Comparison of ENCODE assay signal across 14 cellular contexts in the genomic region with DNA sequence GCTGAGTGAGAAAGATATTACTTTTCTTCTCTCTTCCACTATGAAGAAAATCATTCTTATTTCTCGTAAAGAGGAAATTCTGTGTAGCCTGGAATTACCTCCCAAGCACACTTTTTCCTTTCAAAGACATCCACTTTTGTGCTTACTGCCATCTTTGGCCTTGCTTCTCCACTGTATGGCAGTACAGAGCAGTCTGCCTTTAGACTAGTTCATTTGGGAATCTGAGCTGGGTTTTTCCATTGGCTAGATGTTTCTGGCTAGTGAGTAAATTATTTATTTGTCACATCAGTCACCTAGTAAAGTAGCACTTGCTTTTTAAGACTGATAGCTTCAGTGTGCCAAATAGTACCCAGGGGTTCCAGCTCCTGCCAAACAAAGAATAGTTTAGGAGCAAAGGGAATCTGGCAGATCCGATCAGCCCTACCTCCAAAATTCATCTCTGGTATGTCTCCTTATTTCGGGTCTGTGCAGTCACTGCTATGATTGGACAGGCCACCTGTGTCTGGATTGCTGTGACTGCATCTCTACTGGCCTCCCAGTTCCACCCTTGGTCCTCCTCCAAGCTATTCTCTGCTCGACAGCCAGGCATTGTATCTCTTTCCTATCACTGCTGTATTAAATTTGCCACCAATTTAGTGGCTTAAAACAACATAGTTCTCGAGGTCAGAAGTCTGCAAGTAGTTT.
DNase-seq lines count a peak whose midpoint lies in the region; ATAC-seq and TF ChIP-seq lines count a peak whose summit lies in the region.
"Had no signal": no experiment of that assay in that cellular context is flagged by ENCODE, and none has a peak within 500 bp of the region (broad histone marks: within the 10 kb centered on the region; RNA-seq: fewer than 3 reads in every experiment).

No MANE protein-coding gene starts in this region.

- H3K9me3 ChIP-seq in gastrocnemius medialis = no peaks in the 10 kb centered on the region
- H3K9me3 ChIP-seq in upper lobe of left lung = no peaks in the 10 kb centered on the region

- in situ Hi-C loops in SK-MEL-5 (cut with HindIII; ENCODE audit: low pct_unique_long_range_greater_than_20kb, low sequenced_read_pairs) = no loop called here
- in situ Hi-C loops in gastrocnemius medialis (cut with MboI; ENCODE audit: low sequenced_read_pairs in 4 of 4) = no loop called here

- intact Hi-C loops in gastrocnemius medialis (cut with DNase I; ENCODE audit: low total_unique reads) = loop anchor here (5.0 kb wide), 1 partner anchor 97 kb away; a partner anchor contains a TSS

- no peaks in the 10 kb centered on the region for H3K27me3 ChIP-seq in gastrocnemius medialis
- no peaks in the 10 kb centered on the region for H3K27me3 ChIP-seq in upper lobe of left lung

- TF ChIP-seq POLR2A in gastrocnemius medialis (IDR thresholded peaks at IDR 0.05) (no peak), upper lobe of left lung (IDR thresholded peaks at IDR 0.05) (no peak)

- H3K27ac ChIP-seq in gastrocnemius medialis (peak overlapping the region; percentile 56 to 74 (median 70)), upper lobe of left lung (no peak overlapping the region)

- peak; percentile 71 to 86 for ATAC-seq in gastrocnemius medialis
- ATAC-seq in upper lobe of left lung (ENCODE audit: low FRiP score in 2 of 2) = no peak
- ATAC-seq in GM18907 (IDR thresholded peaks at IDR 0.05; ENCODE audit: unreplicated experiment) = no peak
- ATAC-seq: activated CD4-positive, CD25-positive, alpha-beta regulatory T cell treated with anti-CD3 and anti-CD28 coated beads, Interleukin-2, amount 50 U/mL, for 24 hours; left colon had no signal

- peak; percentile 30 for DNase-seq in HCEC 1CT
- peak; percentile 28 for DNase-seq in SK-MEL-5 (ENCODE audit: low read depth, low spot score)
- DNase-seq in fibroblast of pulmonary artery (ENCODE audit: low read depth) = peak; percentile 13
- DNase-seq in gastrocnemius medialis = peak in 1 of 2 donors; percentile 33
- DNase-seq in amniotic stem cell (lab: John Stamatoyannopoulos, UW) = no peak
- DNase-seq in upper lobe of left lung = no peak
- DNase-seq: activated gamma-delta T cell treated with Interleukin-2 at 50 U/mL for 16 hours; CD4-positive, alpha-beta memory T cell; effector CD8-positive, alpha-beta T cell; left colon; Right ventricle myocardium superior had no signal

- TF ChIP-seq EP300 in upper lobe of left lung (IDR thresholded peaks at IDR 0.05) = no peak

- H3K36me3 ChIP-seq in gastrocnemius medialis (no peaks in the 10 kb centered on the region), upper lobe of left lung (no peaks in the 10 kb centered on the region)

- no peak overlapping the region for H3K4me3 ChIP-seq in fibroblast of pulmonary artery (replicated peaks; ENCODE audit: low read depth, low read length)
- no peak overlapping the region for H3K4me3 ChIP-seq in gastrocnemius medialis
- no peak overlapping the region for H3K4me3 ChIP-seq in upper lobe of left lung
- H3K4me3 ChIP-seq: smooth muscle cell had no signal

- peaks cover 27 to 28% of the 10 kb centered on the region in 2 donors for H3K4me1 ChIP-seq in gastrocnemius medialis
- H3K4me1 ChIP-seq in upper lobe of left lung = no peaks in the 10 kb centered on the region

- 82 to 87% methylated on average over 5 of the region's 5 CpGs for WGBS in upper lobe of left lung, 2 donors

- TF ChIP-seq CTCF in fibroblast of pulmonary artery (IDR thresholded peaks at IDR 0.05; ENCODE audit: low read length, missing control alignments) = peak; percentile 36
- TF ChIP-seq CTCF in gastrocnemius medialis (IDR thresholded peaks at IDR 0.05 in 4 of 5, conservative IDR thresholded peaks at IDR 0.05 in 1 of 5) = peak in 2 of 5 experiments; percentile 28 to 36
- TF ChIP-seq CTCF in upper lobe of left lung (IDR thresholded peaks at IDR 0.05) = no peak

Comparison
In these comparisons a context has a peak if more than half of its experiments do, and no peak if none do; other contexts are left out.
1. DNase-seq: peak in HCEC 1CT (single experiment), SK-MEL-5 (single experiment) and fibroblast of pulmonary artery (single experiment); none in amniotic stem cell (single experiment) and upper lobe of left lung (0 of 2).
2. ATAC-seq: peak in gastrocnemius medialis (2 of 2); none in upper lobe of left lung (0 of 2) and GM18907 (single experiment).
3. H3K27ac ChIP-seq: peak in gastrocnemius medialis (4 of 4); none in upper lobe of left lung (0 of 4).